Comparison of ENCODE assay signal across 8 cellular contexts in the genomic region with DNA sequence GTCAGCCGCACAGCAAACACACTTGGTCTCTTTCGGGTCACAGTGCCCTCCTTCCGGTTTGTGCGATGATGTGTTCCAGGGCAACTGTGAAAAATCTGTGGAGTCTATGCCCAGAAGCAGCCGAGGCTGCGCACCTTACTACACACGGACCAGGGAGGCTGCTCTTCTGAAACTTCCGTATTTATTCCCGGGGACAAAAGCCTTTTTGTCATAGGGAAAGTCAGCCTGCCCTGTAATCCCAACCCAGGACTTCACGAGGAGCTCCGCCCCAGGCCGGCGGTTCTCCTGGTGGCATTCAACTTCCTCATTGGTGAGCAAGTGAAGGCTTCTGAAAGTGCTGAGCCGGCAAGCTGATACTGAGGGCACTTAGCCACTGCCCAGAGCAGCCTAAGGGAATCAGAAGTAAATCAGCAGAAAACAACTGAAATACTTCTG.
DNase-seq lines count a peak whose midpoint lies in the region; ATAC-seq and TF ChIP-seq lines count a peak whose summit lies in the region.

No MANE protein-coding gene starts in this region.

- H3F3A ChIP-seq in smooth muscle cell (ENCODE audit: low read depth) = no peaks in the 10 kb centered on the region

- H4K20me1 ChIP-seq in smooth muscle cell (ENCODE audit: low read depth) = no peaks in the 10 kb centered on the region

- peak overlapping the region; percentile 67 for H3K27ac ChIP-seq in smooth muscle cell (ENCODE audit: low read depth)

- TF ChIP-seq CTCF in smooth muscle cell (IDR thresholded peaks at IDR 0.05; ENCODE audit: borderline replicate concordance, insufficient read depth, poor library complexity, severe bottlenecking) (no peak), omental fat pad (IDR thresholded peaks at IDR 0.05) (no peak)

- peak overlapping the region; percentile 52 for H2AFZ ChIP-seq in smooth muscle cell (ENCODE audit: low read depth)

- no peak for TF ChIP-seq RAD21 in Ishikawa (IDR thresholded peaks at IDR 0.05; ENCODE audit: low read depth)

- H3K4me1 ChIP-seq in iPS-15b (ENCODE audit: control insufficient read depth, insufficient read depth, low read length) (peaks cover 26% of the 10 kb centered on the region), smooth muscle cell (ENCODE audit: low read depth) (peaks cover 21% of the 10 kb centered on the region)

- H3K4me2 ChIP-seq in smooth muscle cell = peak overlapping the region; percentile 74

- no peak for TF ChIP-seq EP300 in Ishikawa (IDR thresholded peaks at IDR 0.05; ENCODE audit: borderline replicate concordance)

- DNase-seq in ELF-1 (ENCODE audit: low read depth, low spot score) = peak; percentile 84
- DNase-seq in activated T-cell treated with anti-CD3 and anti-CD28 coated beads, Interleukin-2, amount 50 U/mL, for 48 hours = peak; percentile 44 to 54
- no peak for DNase-seq in smooth muscle cell (lab: John Stamatoyannopoulos, UW; ENCODE audit: unreplicated experiment)
- no peak for DNase-seq in HCEC 1CT
- no peak for DNase-seq in omental fat pad (ENCODE audit: low spot score)

- no peaks in the 10 kb centered on the region for H3K9me3 ChIP-seq in iPS-15b (ENCODE audit: control insufficient read depth, insufficient read depth, low read length)
- no peaks in the 10 kb centered on the region for H3K9me3 ChIP-seq in smooth muscle cell (replicated peaks; ENCODE audit: low read depth)

- WGBS in smooth muscle cell (ENCODE audit: low lambda C conversion rate) = 35% methylated on average over 14 of the region's 14 CpGs

- H3K9ac ChIP-seq in iPS-15b (ENCODE audit: low read depth, low read length) = peak overlapping the region; percentile 10
- H3K9ac ChIP-seq in smooth muscle cell (ENCODE audit: low read depth) = peak overlapping the region; percentile 41

- ATAC-seq in GM18519 (IDR thresholded peaks at IDR 0.05; ENCODE audit: low FRiP score, unreplicated experiment) = no peak
- ATAC-seq in omental fat pad (ENCODE audit: low FRiP score) = no peak

- no peaks in the 10 kb centered on the region for H3K79me2 ChIP-seq in smooth muscle cell (ENCODE audit: low read depth)

- no peaks in the 10 kb centered on the region for H3K27me3 ChIP-seq in iPS-15b (ENCODE audit: control insufficient read depth, insufficient read depth, low read length)
- H3K27me3 ChIP-seq in smooth muscle cell (ENCODE audit: low read depth) = peaks cover 17% of the 10 kb centered on the region

- no peak overlapping the region for H3K4me3 ChIP-seq in iPS-15b (ENCODE audit: low read depth, low read length)
- peak overlapping the region; percentile 14 for H3K4me3 ChIP-seq in smooth muscle cell

- no peaks in the 10 kb centered on the region for H3K36me3 ChIP-seq in iPS-15b (ENCODE audit: control insufficient read depth, insufficient read depth, low read length)
- H3K36me3 ChIP-seq in smooth muscle cell (ENCODE audit: low read depth) = no peaks in the 10 kb centered on the region

TF ChIP-seq in Ishikawa, 13 proteins besides CTCF, POLR2A, EP300 and RAD21:
- TF ChIP-seq FOXM1 (IDR thresholded peaks at IDR 0.05; ENCODE audit: borderline replicate concordance, low read depth) = no peak
- 0 out of 2 replicates have a peak, but pooled peaks have one; percentile 36 for TF ChIP-seq TAF1 (IDR thresholded peaks at IDR 0.05; ENCODE audit: low read depth)

Comparison
In these comparisons a context has a peak if more than half of its experiments do, and no peak if none do; other contexts are left out.
1. DNase-seq: peak in ELF-1 (single experiment) and activated T-cell treated with anti-CD3 and anti-CD28 coated beads, Interleukin-2, amount 50 U/mL, for 48 hours (2 of 2); none in smooth muscle cell (single experiment), HCEC 1CT (single experiment) and omental fat pad (single experiment).